9 cellular contexts compared by ENCODE assay signal in genomic region chr10:97612386-97612785, GRCh38. TPM values are rescaled to one million over a fixed set of nuclear protein-coding genes. Genes with fewer than 3 reads are reported as not detected.
DNase-seq lines count a peak whose midpoint lies in the region; ATAC-seq and TF ChIP-seq lines count a peak whose summit lies in the region.
"Had no signal": no experiment of that assay in that cellular context is flagged by ENCODE, and none has a peak within 500 bp of the region (broad histone marks: within the 10 kb centered on the region; RNA-seq: fewer than 3 reads in every experiment).

No MANE protein-coding gene starts in this region.

- no peak overlapping the region for H3K27ac Mint-ChIP-seq in mesothelial cell of epicardium

- H3K9me2 ChIP-seq in OCI-LY1 (ENCODE audit: low read depth, low read length) (no peaks in the 10 kb centered on the region), neural cell (ENCODE audit: insufficient read depth, low read length) (no peaks in the 10 kb centered on the region)

- TF ChIP-seq RAD21 in neural cell (conservative IDR thresholded peaks at IDR 0.05), result peak; percentile 31

- H2AFZ ChIP-seq in OCI-LY1 (ENCODE audit: low read length) (no peak overlapping the region), neural cell (ENCODE audit: low read depth, low read length) (no peak overlapping the region)

- peaks cover 8% of the 10 kb centered on the region for H3K36me3 Mint-ChIP-seq in mesothelial cell of epicardium

- H3K4me2 ChIP-seq in OCI-LY1 (ENCODE audit: low read length) (no peak overlapping the region), neural cell (ENCODE audit: low read length) (no peak overlapping the region)

- no peak overlapping the region for H3K9ac ChIP-seq in OCI-LY1 (ENCODE audit: low read length)
- H3K9ac ChIP-seq in neural cell (ENCODE audit: low read length), result no peak overlapping the region

- ATAC-seq in GM21360 (IDR thresholded peaks at IDR 0.05; ENCODE audit: unreplicated experiment), result no peak

- no peaks in the 10 kb centered on the region for H3K4me1 Mint-ChIP-seq in mesothelial cell of epicardium

- DNase-seq in NCI-H1417 (lab: John Stamatoyannopoulos, UW), result peak in 2 of 3 experiments; percentile 1 to 24
- no peak for DNase-seq in NCI-H1417 treated with DMSO at 0.1 percent for 48 hours (lab: John Stamatoyannopoulos, UW)
- no peak for DNase-seq in epithelial cell of proximal tubule (ENCODE audit: low read depth)
- DNase-seq in mesothelial cell of epicardium (ENCODE audit: low spot score in 2 of 2, unreplicated experiment in 2 of 2), result no peak
- DNase-seq in stimulated activated CD4-positive, alpha-beta T cell treated with anti-CD3 and anti-CD28 coated beads, Interleukin-12 subunit alpha, Interleukin-12 subunit beta, amount 100 ng/mL, for 4 hours, result no peak

- no peaks in the 10 kb centered on the region for H3K9me3 Mint-ChIP-seq in mesothelial cell of epicardium

- no peaks in the 10 kb centered on the region for H3F3A ChIP-seq in OCI-LY1 (ENCODE audit: insufficient read depth, low read length)
- no peaks in the 10 kb centered on the region for H3F3A ChIP-seq in neural cell (ENCODE audit: insufficient read depth, low read length, poor library complexity, severe bottlenecking)

- no peaks in the 10 kb centered on the region for H3K36me3 ChIP-seq in OCI-LY1 (ENCODE audit: insufficient read depth, low read length)
- H3K36me3 ChIP-seq in neural cell (ENCODE audit: insufficient read depth, low read length), result no peaks in the 10 kb centered on the region
- H3K36me3 ChIP-seq: BLaER1 treated with 17β-estradiol and CSF1 and Interleukin-3, amounts not matched to agents 10 nM and 100 nM had no signal

- no peaks in the 10 kb centered on the region for H3K79me2 ChIP-seq in OCI-LY1 (ENCODE audit: insufficient read depth, low read length)
- H3K79me2 ChIP-seq in neural cell (replicated peaks; ENCODE audit: insufficient read depth, low read length), result no peaks in the 10 kb centered on the region

- H3K4me3 ChIP-seq in OCI-LY1 (ENCODE audit: low read depth, low read length, poor library complexity, severe bottlenecking), result no peak overlapping the region
- no peak overlapping the region for H3K4me3 ChIP-seq in epithelial cell of proximal tubule (ENCODE audit: low read depth, low read length)
- no peak overlapping the region for H3K4me3 ChIP-seq in neural cell (ENCODE audit: low read length)
- H3K4me3 ChIP-seq: BLaER1 treated with 17β-estradiol and CSF1 and Interleukin-3, amounts not matched to agents 10 nM and 100 nM had no signal

- H3K27me3 ChIP-seq in OCI-LY1 (ENCODE audit: insufficient read depth, low read length), result no peaks in the 10 kb centered on the region
- no peaks in the 10 kb centered on the region for H3K27me3 ChIP-seq in neural cell (ENCODE audit: insufficient read depth, low read depth, low read length)
- H3K27me3 ChIP-seq: BLaER1 treated with 17β-estradiol and CSF1 and Interleukin-3, amounts not matched to agents 10 nM and 100 nM had no signal

- H4K20me1 ChIP-seq in OCI-LY1 (ENCODE audit: insufficient read depth, low read length), result no peaks in the 10 kb centered on the region
- H4K20me1 ChIP-seq in neural cell (ENCODE audit: insufficient read depth), result no peaks in the 10 kb centered on the region
- H4K20me1 ChIP-seq: BLaER1 treated with 17β-estradiol and CSF1 and Interleukin-3, amounts not matched to agents 10 nM and 100 nM had no signal

- TF ChIP-seq EP300 in neural cell (conservative IDR thresholded peaks at IDR 0.05; ENCODE audit: poor library complexity, severe bottlenecking), result no peak

- TF ChIP-seq CTCF in OCI-LY1 (IDR thresholded peaks at IDR 0.05; ENCODE audit: low read length) (peak; percentile 36; the same call in 1 of the 2 replicates), epithelial cell of proximal tubule (conservative IDR thresholded peaks at IDR 0.05; ENCODE audit: low read depth, low read length) (peak; percentile 63), neural cell (IDR thresholded peaks at IDR 0.05; ENCODE audit: poor library complexity, severe bottlenecking) (peak; percentile 30), mesothelial cell of epicardium (IDR thresholded peaks at IDR 0.05; ENCODE audit: unreplicated experiment) (no peak)

- H3K27me3 Mint-ChIP-seq in mesothelial cell of epicardium (ENCODE audit: low read depth), result no peaks in the 10 kb centered on the region

- H3K9me3 ChIP-seq in OCI-LY1 (ENCODE audit: low read length) (no peaks in the 10 kb centered on the region), neural cell (ENCODE audit: low read length) (no peaks in the 10 kb centered on the region)
- H3K9me3 ChIP-seq: BLaER1 treated with 17β-estradiol and CSF1 and Interleukin-3, amounts not matched to agents 10 nM and 100 nM had no signal

- H3K4me3 Mint-ChIP-seq in mesothelial cell of epicardium, result no peak overlapping the region

- no peaks in the 10 kb centered on the region for H3K4me1 ChIP-seq in OCI-LY1 (ENCODE audit: insufficient read depth, low read length, severe bottlenecking)

- no peak overlapping the region for H3K27ac ChIP-seq in OCI-LY1 (ENCODE audit: low read depth, low read length, poor library complexity, severe bottlenecking)
- H3K27ac ChIP-seq in neural cell (ENCODE audit: low read length), result no peak overlapping the region
- H3K27ac ChIP-seq: BLaER1 treated with 17β-estradiol and CSF1 and Interleukin-3, amounts not matched to agents 10 nM and 100 nM had no signal

TF ChIP-seq in neural cell, 6 proteins besides CTCF, POLR2A, EP300 and RAD21:
- TF ChIP-seq TAF1 (IDR thresholded peaks at IDR 0.05; ENCODE audit: low read depth), result no peak
- no peak for TF ChIP-seq REST (IDR thresholded peaks at IDR 0.05; ENCODE audit: borderline replicate concordance)
- no peak for TF ChIP-seq EZH2 (IDR thresholded peaks at IDR 0.05; ENCODE audit: borderline replicate concordance, insufficient read depth, low read length, poor library complexity, severe bottlenecking)
- TF ChIP-seq SMC3 (conservative IDR thresholded peaks at IDR 0.05; ENCODE audit: poor library complexity), result peak; percentile 26

RNA-seq across cellular contexts. Expression of gene MORN4, which starts 20.9 kb away (rescaled TPM):
- total RNA-seq in epithelial cell of proximal tubule (3.6 and 5.7 TPM in 2 replicates), mesothelial cell of epicardium (15.4 to 17.3 TPM (median 16.4 TPM) in 3 replicates)
- polyA plus RNA-seq in neural cell, result 64.7 and 81.3 TPM in 2 replicates
- 35.3 and 43.2 TPM in 2 replicates for polyA minus RNA-seq in neural cell

RNA-seq across cellular contexts. Expression of gene C10orf62, which starts 22.9 kb away (rescaled TPM):
- total RNA-seq in epithelial cell of proximal tubule (0.12 TPM in 1 of 2 replicates, not detected in the other), mesothelial cell of epicardium (not detected in 3 replicates)
- not detected in 2 replicates for polyA plus RNA-seq in neural cell
- polyA minus RNA-seq in neural cell, result not detected in 2 replicates

RNA-seq across cellular contexts. Expression of gene PI4K2A, which starts 28.1 kb away (rescaled TPM):
- 14.0 and 28.6 TPM in 2 replicates for total RNA-seq in epithelial cell of proximal tubule
- polyA plus RNA-seq in neural cell, result 14.4 and 17.8 TPM in 2 replicates
- 18.2 and 19.7 TPM in 2 replicates for polyA minus RNA-seq in neural cell
- 18.4 to 20.1 TPM (median 18.7 TPM) in 3 replicates for total RNA-seq in mesothelial cell of epicardium

RNA-seq across cellular contexts. Expression of gene HOGA1, which starts 28.2 kb away (rescaled TPM):
- total RNA-seq in epithelial cell of proximal tubule (4.1 and 10.8 TPM in 2 replicates), mesothelial cell of epicardium (0.31 to 0.50 TPM (median 0.40 TPM) in 3 replicates)
- polyA plus RNA-seq in neural cell, result not detected in 2 replicates
- not detected in 2 replicates for polyA minus RNA-seq in neural cell

RNA-seq across cellular contexts. Expression of gene ANKRD2, which starts 39.8 kb away (rescaled TPM):
- total RNA-seq in epithelial cell of proximal tubule (3.3 and 6.8 TPM in 2 replicates), mesothelial cell of epicardium (0.20 to 0.24 TPM (median 0.20 TPM) in 3 replicates)
- polyA plus RNA-seq in neural cell, result not detected in 2 replicates
- polyA minus RNA-seq in neural cell, result not detected in 2 replicates

Comparison
In these comparisons a context has a peak if more than half of its experiments do, and no peak if none do; other contexts are left out.
1. DNase-seq: peak in NCI-H1417 (2 of 3); none in NCI-H1417 treated with DMSO at 0.1 percent for 48 hours (single experiment), epithelial cell of proximal tubule (single experiment), mesothelial cell of epicardium (0 of 2) and stimulated activated CD4-positive, alpha-beta T cell treated with anti-CD3 and anti-CD28 coated beads, Interleukin-12 subunit alpha, Interleukin-12 subunit beta, amount 100 ng/mL, for 4 hours (single experiment).